In genomic region chr6:32459781-32460424, GRCh38 we compare ENCODE assay signal across 1 cellular context.
TF ChIP-seq lines count a peak whose summit lies in the region.

No MANE protein-coding gene starts in this region.

TF ChIP-seq in GM12878, 131 proteins besides CTCF, POLR2A, EP300 and RAD21 (continued from another document):
- TF ChIP-seq ZBTB40 (IDR thresholded peaks at IDR 0.05; ENCODE audit: borderline replicate concordance) (peak; percentile 81; the same call in 1 of the 2 replicates), RELB (IDR thresholded peaks at IDR 0.05; ENCODE audit: low read depth) (no peak; the same call in 1 of the 2 replicates), ZBTB11 (CRISPR knock-in tag; IDR thresholded peaks at IDR 0.05) (0 out of 2 replicates have a peak, but pooled peaks have one; percentile 42), IKZF2 (IDR thresholded peaks at IDR 0.05) (peak; percentile 35 to 57; a peak in 2 of 4 replicates), NBN (IDR thresholded peaks at IDR 0.05) (0 out of 2 replicates have a peak, but pooled peaks have one; percentile 30)
